ENCODE assay signal across 8 cellular contexts in the genomic region with DNA sequence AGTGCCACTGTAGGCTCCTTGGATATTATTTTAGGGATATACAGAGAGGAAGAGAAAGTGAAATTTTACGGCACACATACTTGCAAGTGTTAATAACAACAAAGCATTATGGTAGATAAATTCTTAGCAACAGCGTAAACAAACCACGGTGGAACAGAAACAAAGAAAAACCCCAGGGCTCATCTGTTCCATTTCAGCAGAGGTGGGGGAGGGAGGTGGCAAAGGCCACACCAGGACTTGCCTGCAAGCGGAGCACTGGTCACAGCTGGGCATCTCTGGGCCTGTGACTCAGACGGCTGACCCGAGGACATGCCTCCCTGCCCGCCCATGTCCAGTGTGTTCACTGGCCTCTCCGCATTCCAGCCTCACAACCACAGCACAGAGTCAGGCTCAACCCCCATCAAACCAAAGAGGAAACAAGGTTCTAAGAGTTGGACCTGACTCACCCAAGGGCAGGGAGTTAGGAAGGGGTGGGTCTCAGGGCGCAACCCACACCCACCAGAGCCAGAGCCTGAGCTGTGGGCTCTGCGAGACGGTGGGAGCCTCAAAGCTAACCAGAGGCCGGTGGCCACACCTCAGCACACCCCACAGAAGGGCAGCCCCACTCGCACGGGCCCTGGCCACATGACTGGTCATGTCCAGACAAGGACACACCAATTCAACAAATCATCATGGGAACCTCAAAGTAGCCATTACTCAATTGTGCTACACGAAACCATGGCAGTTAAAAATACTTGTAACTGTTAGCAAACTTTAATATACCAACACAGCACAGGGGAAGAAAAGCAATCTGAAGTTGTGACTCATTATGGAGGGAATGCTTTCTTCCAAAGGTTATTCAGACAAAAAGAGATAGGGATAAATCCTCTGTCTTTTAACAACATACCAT. TPM values are rescaled to one million over a fixed set of nuclear protein-coding genes. Genes with fewer than 3 reads are reported as not detected.
DNase-seq lines count a peak whose midpoint lies in the region; ATAC-seq, FAIRE-seq and TF ChIP-seq lines count a peak whose summit lies in the region.

No MANE protein-coding gene starts in this region.

- peak overlapping the region; percentile 81 for H3K9ac ChIP-seq in BLaER1

- H3K27ac ChIP-seq in BLaER1 = peak overlapping the region; percentile 91
- H3K27ac ChIP-seq in pancreas = peak overlapping the region; percentile 51 to 85 (median 66)
- H3K27ac ChIP-seq in upper lobe of right lung = peak overlapping the region; percentile 95

- ATAC-seq in HG03342 (IDR thresholded peaks at IDR 0.05; ENCODE audit: unreplicated experiment) = peak; percentile 79
- ATAC-seq in pancreas = peak; percentile 87 to 92 (median 90)
- peak; percentile 96 for ATAC-seq in upper lobe of right lung

- H3K27me3 ChIP-seq in BLaER1 = no peaks in the 10 kb centered on the region
- H3K27me3 ChIP-seq in pancreas = no peaks in the 10 kb centered on the region
- H3K27me3 ChIP-seq in upper lobe of right lung = no peaks in the 10 kb centered on the region

- peaks cover 96% of the 10 kb centered on the region for H3K4me1 ChIP-seq in BLaER1
- peaks cover 14 to 51% (median 33%) of the 10 kb centered on the region in 3 donors for H3K4me1 ChIP-seq in pancreas
- H3K4me1 ChIP-seq in upper lobe of right lung = peaks cover 66% of the 10 kb centered on the region

- 37 to 47% methylated on average over 15 of the region's 15 CpGs for WGBS in pancreas, 2 donors

- intact Hi-C loops in pancreas (cut with DNase I) (no loop called here), upper lobe of right lung (cut with DNase I) (no loop called here)

- H3K4me2 ChIP-seq in BLaER1 = peak overlapping the region; percentile 98

- peak; percentile 52 for DNase-seq in GM19238 (ENCODE audit: insufficient read length, low spot score)
- peak; percentile 92 for DNase-seq in SIG-M5 treated with dmso at 0.1 percent for 504 hours (lab: John Stamatoyannopoulos, UW; ENCODE audit: unreplicated experiment)
- peak; percentile 78 for DNase-seq in activated naive CD4-positive, alpha-beta T cell treated with Interleukin-2 at 50 U/mL for 16 hours
- peak; percentile 91 for DNase-seq in glomerular endothelial cell (ENCODE audit: extremely low read depth, low read depth, low spot score)
- peak; percentile 68 to 83 (median 79) for DNase-seq in pancreas
- peak; percentile 89 for DNase-seq in upper lobe of right lung

- TF ChIP-seq CTCF in pancreas (IDR thresholded peaks at IDR 0.05) (no peak), upper lobe of right lung (IDR thresholded peaks at IDR 0.05) (no peak)

- H4K20me1 ChIP-seq in BLaER1 = peaks cover 37% of the 10 kb centered on the region

- no peaks in the 10 kb centered on the region for H3K36me3 ChIP-seq in BLaER1
- no peaks in the 10 kb centered on the region for H3K36me3 ChIP-seq in pancreas
- no peaks in the 10 kb centered on the region for H3K36me3 ChIP-seq in upper lobe of right lung

- no peaks in the 10 kb centered on the region for H3K9me3 ChIP-seq in BLaER1
- no peaks in the 10 kb centered on the region for H3K9me3 ChIP-seq in pancreas
- no peaks in the 10 kb centered on the region for H3K9me3 ChIP-seq in upper lobe of right lung

- H3K4me3 ChIP-seq in BLaER1 = peak overlapping the region; percentile 53
- peak overlapping the region in 1 of 4 donors; percentile 17 for H3K4me3 ChIP-seq in pancreas
- peak overlapping the region; percentile 29 for H3K4me3 ChIP-seq in upper lobe of right lung

- FAIRE-seq in pancreas (lab: Jason Lieb, UNC) = no peak

RNA-seq across cellular contexts. Expression of gene ESYT2, which starts 10.7 kb away (rescaled TPM):
- 49.5 and 49.8 TPM in 2 replicates for total RNA-seq in glomerular endothelial cell
- 10 to 100 TPM; 25.4 to 31.8 (median 28.6) TPM for total RNA-seq in pancreas
- polyA plus RNA-seq in pancreas = 10 to 100 TPM in 1 of 2 donors, 1 to 10 TPM in 1; 8.1 to 15.0 TPM
- 63.1 TPM for total RNA-seq in upper lobe of right lung

RNA-seq across cellular contexts. Expression of gene DYNC2I1, which starts 37.8 kb away (rescaled TPM):
- total RNA-seq in glomerular endothelial cell (5.4 and 12.2 TPM in 2 replicates), pancreas (1 to 10 TPM; 5.9 to 8.3 (median 6.7) TPM), upper lobe of right lung (17.9 TPM)
- 10 to 100 TPM; 13.2 to 13.5 TPM for polyA plus RNA-seq in pancreas
